Comparison of ENCODE assay signal across 25 cellular contexts in the genomic region with DNA sequence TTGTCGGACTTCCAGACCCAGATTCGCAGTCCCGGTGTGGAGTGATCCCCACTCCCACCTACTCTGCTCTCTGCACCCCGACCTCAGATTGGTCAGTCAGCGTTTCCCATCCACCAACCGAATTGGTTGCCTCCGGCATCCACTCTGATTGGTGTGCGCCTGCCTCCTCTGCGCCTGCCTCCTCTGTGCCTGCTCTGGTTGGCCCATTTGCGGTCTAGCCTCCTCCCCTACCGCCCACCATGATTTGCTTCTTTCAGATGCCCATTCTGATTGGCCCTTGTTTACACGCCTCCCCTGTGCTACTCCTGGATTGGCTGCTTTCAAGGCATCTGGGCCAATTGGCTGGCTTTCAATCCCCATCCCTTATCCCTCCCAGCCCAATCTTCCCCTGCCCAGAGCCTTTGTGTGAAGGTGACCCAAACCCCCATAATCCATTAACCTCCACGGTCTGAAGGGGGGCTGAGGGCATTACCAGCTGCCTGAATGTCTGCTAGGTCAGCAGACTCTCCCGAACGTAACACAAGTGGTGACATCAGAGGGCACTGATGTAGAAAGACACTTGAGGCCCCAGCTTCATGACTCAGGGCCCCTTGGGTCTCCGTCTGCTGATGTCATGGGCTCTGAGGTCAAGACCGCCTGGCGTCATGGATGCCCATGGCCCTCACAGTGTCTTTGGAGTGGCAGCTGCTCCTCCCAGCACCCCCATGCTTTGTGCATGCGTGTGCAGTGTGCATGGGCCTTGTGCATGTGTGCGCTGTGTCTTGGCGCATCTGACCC.
DNase-seq lines count a peak whose midpoint lies in the region; ATAC-seq and TF ChIP-seq lines count a peak whose summit lies in the region.
"Had no signal": no experiment of that assay in that cellular context is flagged by ENCODE, and none has a peak within 500 bp of the region (broad histone marks: within the 10 kb centered on the region; RNA-seq: fewer than 3 reads in every experiment).

No MANE protein-coding gene starts in this region.

- H3K4me1 ChIP-seq in CD4-positive, CD25-positive, alpha-beta regulatory T cell (ENCODE audit: control insufficient read depth, insufficient read depth, low read length, poor library complexity, severe bottlenecking) = peaks cover 35% of the 10 kb centered on the region
- H3K4me1 ChIP-seq in breast epithelium (no peaks in the 10 kb centered on the region), PC-3 (ENCODE audit: insufficient read depth, low read length) (no peaks in the 10 kb centered on the region)

- H3K27ac ChIP-seq in CD4-positive, CD25-positive, alpha-beta regulatory T cell (ENCODE audit: insufficient read depth, low read length, poor library complexity, severe bottlenecking) = no peak overlapping the region
- no peak overlapping the region for H3K27ac ChIP-seq in breast epithelium
- no peak overlapping the region for H3K27ac ChIP-seq in PC-3 (ENCODE audit: low read length)
- H3K27ac ChIP-seq: 22Rv1 had no signal

- H3K36me3 ChIP-seq in CD4-positive, CD25-positive, alpha-beta regulatory T cell (ENCODE audit: control insufficient read depth, insufficient read depth, low read length) = no peaks in the 10 kb centered on the region
- no peaks in the 10 kb centered on the region for H3K36me3 ChIP-seq in breast epithelium
- H3K36me3 ChIP-seq in PC-3 (ENCODE audit: low read depth, low read length) = no peaks in the 10 kb centered on the region
- H3K36me3 ChIP-seq: transverse colon had no signal

- intact Hi-C loops in activated T-helper 1 cell treated with anti-CD3 and anti-CD28 coated beads, Interleukin-12 subunit alpha, Interleukin-12 subunit beta, Interleukin-2, Interleukin-4 antibody, amounts not matched to agents 30 ng/mL and 10 ng/mL and 1 ng/mL, durations not matched to agents 14 hours and 24 hours and 36 hours (cut with micrococcal nuclease) = no loop called here
- intact Hi-C loops in breast epithelium (cut with DNase I; ENCODE audit: low total_unique reads) (no loop called here), PC-3 (cut with micrococcal nuclease) (no loop called here)

- POLR2A ChIA-PET in PC-3 (lab: Charles Lee; ENCODE audit: unreplicated experiment) = no interaction called here

- ATAC-seq in CD4-positive, CD25-positive, alpha-beta regulatory T cell (ENCODE audit: low read depth in 2 of 2) = no peak
- no peak for ATAC-seq in PC-3
- no peak for ATAC-seq in SK-N-SH treated with all-trans-retinoic acid at 6 μM for 48 hours
- ATAC-seq: esophagus mucosa had no signal

- no TSS peak for BruUV-seq in PC-3 (replicated peaks; lab: Mats Ljungman, UMichigan)

- H3K4me2 ChIP-seq in PC-3 (ENCODE audit: low read length) = no peak overlapping the region

- H3K79me2 ChIP-seq in PC-3 (ENCODE audit: low read length) = no peaks in the 10 kb centered on the region

- peaks cover 25% of the 10 kb centered on the region for H3K36me3 Mint-ChIP-seq in T-helper 1 cell treated with Interleukin-12 subunit alpha and Interleukin-12 subunit beta and Interleukin-4 antibody, amounts not matched to agents 30 μg/mL and 1 μg/mL, for 36 hours (ENCODE audit: low read depth)
- peaks cover 3% of the 10 kb centered on the region for H3K36me3 Mint-ChIP-seq in CD4-positive, CD25-positive, alpha-beta regulatory T cell
- H3K36me3 Mint-ChIP-seq in activated T-helper 1 cell treated with anti-CD3 and anti-CD28 coated beads, Interleukin-12 subunit alpha, Interleukin-12 subunit beta, Interleukin-2, Interleukin-4 antibody, amounts not matched to agents 30 ng/mL and 10 ng/mL and 1 ng/mL, durations not matched to agents 14 hours and 24 hours and 36 hours (ENCODE audit: low read depth) = peaks cover 14% of the 10 kb centered on the region
- H3K36me3 Mint-ChIP-seq in neural crest cell (ENCODE audit: low read depth) = no peaks in the 10 kb centered on the region

- H3K9me3 Mint-ChIP-seq in T-helper 1 cell treated with Interleukin-12 subunit alpha and Interleukin-12 subunit beta and Interleukin-4 antibody, amounts not matched to agents 30 μg/mL and 1 μg/mL, for 36 hours = peaks cover 20% of the 10 kb centered on the region
- H3K9me3 Mint-ChIP-seq in CD4-positive, CD25-positive, alpha-beta regulatory T cell = peaks cover 0 to 6% (median 2%) of the 10 kb centered on the region in 7 donors
- peaks cover 28% of the 10 kb centered on the region for H3K9me3 Mint-ChIP-seq in activated T-helper 1 cell treated with anti-CD3 and anti-CD28 coated beads, Interleukin-12 subunit alpha, Interleukin-12 subunit beta, Interleukin-2, Interleukin-4 antibody, amounts not matched to agents 30 ng/mL and 10 ng/mL and 1 ng/mL, durations not matched to agents 14 hours and 24 hours and 36 hours
- H3K9me3 Mint-ChIP-seq in neural crest cell = peaks cover 10% of the 10 kb centered on the region

- peaks cover 10% of the 10 kb centered on the region for H3K27me3 Mint-ChIP-seq in T-helper 1 cell treated with Interleukin-12 subunit alpha and Interleukin-12 subunit beta and Interleukin-4 antibody, amounts not matched to agents 30 μg/mL and 1 μg/mL, for 36 hours (ENCODE audit: low read depth)
- H3K27me3 Mint-ChIP-seq in CD4-positive, CD25-positive, alpha-beta regulatory T cell = no peaks in the 10 kb centered on the region
- H3K27me3 Mint-ChIP-seq in activated T-helper 1 cell treated with anti-CD3 and anti-CD28 coated beads, Interleukin-12 subunit alpha, Interleukin-12 subunit beta, Interleukin-2, Interleukin-4 antibody, amounts not matched to agents 30 ng/mL and 10 ng/mL and 1 ng/mL, durations not matched to agents 14 hours and 24 hours and 36 hours (ENCODE audit: insufficient read depth) = peaks cover 11% of the 10 kb centered on the region
- H3K27me3 Mint-ChIP-seq in neural crest cell (ENCODE audit: low read depth) = peaks cover 4% of the 10 kb centered on the region

- peaks cover 30% of the 10 kb centered on the region for H3K4me1 Mint-ChIP-seq in T-helper 1 cell treated with Interleukin-12 subunit alpha and Interleukin-12 subunit beta and Interleukin-4 antibody, amounts not matched to agents 30 μg/mL and 1 μg/mL, for 36 hours (ENCODE audit: low read depth)
- peaks cover 13 to 56% (median 28%) of the 10 kb centered on the region in 4 donors for H3K4me1 Mint-ChIP-seq in CD4-positive, CD25-positive, alpha-beta regulatory T cell
- peaks cover 37% of the 10 kb centered on the region for H3K4me1 Mint-ChIP-seq in activated T-helper 1 cell treated with anti-CD3 and anti-CD28 coated beads, Interleukin-12 subunit alpha, Interleukin-12 subunit beta, Interleukin-2, Interleukin-4 antibody, amounts not matched to agents 30 ng/mL and 10 ng/mL and 1 ng/mL, durations not matched to agents 14 hours and 24 hours and 36 hours (ENCODE audit: low read depth)
- no peaks in the 10 kb centered on the region for H3K4me1 Mint-ChIP-seq in neural crest cell

- no peak overlapping the region for H3K9ac ChIP-seq in PC-3 (ENCODE audit: low read length)

- peaks cover 7 to 9% of the 10 kb centered on the region in 2 experiments for H3K9me3 ChIP-seq in CD4-positive, CD25-positive, alpha-beta regulatory T cell (ENCODE audit: control insufficient read depth in 2 of 2, low read length in 2 of 2)
- H3K9me3 ChIP-seq in breast epithelium (peaks cover 12 to 20% of the 10 kb centered on the region in 2 donors), PC-3 (ENCODE audit: low read length) (no peaks in the 10 kb centered on the region)

- CTCF ChIA-PET in PC-3 (lab: Charles Lee) = no interaction called here

- no peak overlapping the region for H3K4me3 Mint-ChIP-seq in T-helper 1 cell treated with Interleukin-12 subunit alpha and Interleukin-12 subunit beta and Interleukin-4 antibody, amounts not matched to agents 30 μg/mL and 1 μg/mL, for 36 hours
- H3K4me3 Mint-ChIP-seq in CD4-positive, CD25-positive, alpha-beta regulatory T cell = peak overlapping the region in 1 of 4 donors; percentile 15
- H3K4me3 Mint-ChIP-seq in activated T-helper 1 cell treated with anti-CD3 and anti-CD28 coated beads, Interleukin-12 subunit alpha, Interleukin-12 subunit beta, Interleukin-2, Interleukin-4 antibody, amounts not matched to agents 30 ng/mL and 10 ng/mL and 1 ng/mL, durations not matched to agents 14 hours and 24 hours and 36 hours = no peak overlapping the region
- H3K4me3 Mint-ChIP-seq in neural crest cell = no peak overlapping the region
- H3K4me3 Mint-ChIP-seq: activated B cell treated with CpG ODN at 0.5 μM for 24 hours; stimulated activated naive CD8-positive, alpha-beta T cell treated with anti-CD3 and anti-CD28 coated beads, Interleukin-15, Interleukin-2, amounts not matched to agents 100 ng/mL and 50 ng/mL, for 24 hours had no signal

- peak overlapping the region; percentile 9 for H3K27ac Mint-ChIP-seq in T-helper 1 cell treated with Interleukin-12 subunit alpha and Interleukin-12 subunit beta and Interleukin-4 antibody, amounts not matched to agents 30 μg/mL and 1 μg/mL, for 36 hours
- peak overlapping the region in 2 of 3 donors; percentile 69 to 96 for H3K27ac Mint-ChIP-seq in CD4-positive, CD25-positive, alpha-beta regulatory T cell
- peak overlapping the region; percentile 18 for H3K27ac Mint-ChIP-seq in activated T-helper 1 cell treated with anti-CD3 and anti-CD28 coated beads, Interleukin-12 subunit alpha, Interleukin-12 subunit beta, Interleukin-2, Interleukin-4 antibody, amounts not matched to agents 30 ng/mL and 10 ng/mL and 1 ng/mL, durations not matched to agents 14 hours and 24 hours and 36 hours
- peak overlapping the region; percentile 57 for H3K27ac Mint-ChIP-seq in neural crest cell (ENCODE audit: unreplicated experiment)
- H3K27ac Mint-ChIP-seq: activated B cell treated with CpG ODN at 0.5 μM for 24 hours; stimulated activated naive CD8-positive, alpha-beta T cell treated with anti-CD3 and anti-CD28 coated beads, Interleukin-15, Interleukin-2, amounts not matched to agents 100 ng/mL and 50 ng/mL, for 24 hours had no signal

- TF ChIP-seq POLR2A in breast epithelium (IDR thresholded peaks at IDR 0.05) = no peak

- DNase-seq in T-helper 1 cell (no peak), neural crest cell (ENCODE audit: low read depth, low spot score) (no peak), breast epithelium (ENCODE audit: low spot score in 2 of 2) (no peak), PC-3 (no peak)
- no peak for DNase-seq in CD4-positive, CD25-positive, alpha-beta regulatory T cell
- no peak for DNase-seq in activated T-helper 1 cell treated with anti-CD3 and anti-CD28 coated beads, Interleukin-12 subunit alpha, Interleukin-12 subunit beta, Interleukin-2, Interleukin-4 antibody, amounts not matched to agents 30 ng/mL and 10 ng/mL and 1 ng/mL, durations not matched to agents 14 hours and 24 hours and 36 hours (ENCODE audit: low spot score)
- DNase-seq: activated B cell treated with CpG ODN at 0.5 μM for 24 hours; activated effector memory CD4-positive, alpha-beta T cell treated with anti-CD3 and anti-CD28 coated beads, Interleukin-2, amount 50 U/mL, for 16 hours; AML-193; DMS79; islet precursor cell; MV-4-11; NCI-H1694; NCI-H2171; NCI-H526; retina; stimulated activated CD4-positive, alpha-beta T cell treated with anti-CD3 and anti-CD28 coated beads, Interleukin-4, amount 100 ng/mL, for 1 hour; T-helper 9 cell; transverse colon had no signal

- H2AFZ ChIP-seq in PC-3 (ENCODE audit: low read length) = no peak overlapping the region

- no peaks in the 10 kb centered on the region for H3K27me3 ChIP-seq in CD4-positive, CD25-positive, alpha-beta regulatory T cell (ENCODE audit: control insufficient read depth, insufficient read depth, low read length)
- H3K27me3 ChIP-seq in breast epithelium (no peaks in the 10 kb centered on the region), PC-3 (ENCODE audit: low read length) (no peaks in the 10 kb centered on the region)
- H3K27me3 ChIP-seq: transverse colon had no signal

- no peaks in the 10 kb centered on the region for H3K9me2 ChIP-seq in PC-3 (replicated peaks; ENCODE audit: low read length)

- no peaks in the 10 kb centered on the region for H4K20me1 ChIP-seq in PC-3 (ENCODE audit: low read length)

- no peak overlapping the region for H3K4me3 ChIP-seq in CD4-positive, CD25-positive, alpha-beta regulatory T cell (ENCODE audit: low read depth, low read length)
- H3K4me3 ChIP-seq in breast epithelium (no peak overlapping the region), PC-3 (ENCODE audit: low read length) (no peak overlapping the region)
- H3K4me3 ChIP-seq: lung, transverse colon had no signal

- no peaks in the 10 kb centered on the region for H3F3A ChIP-seq in PC-3 (ENCODE audit: low read length, unreplicated experiment)

- TF ChIP-seq CTCF in neural crest cell (conservative IDR thresholded peaks at IDR 0.05) (no peak), breast epithelium (IDR thresholded peaks at IDR 0.05) (no peak), PC-3 (conservative IDR thresholded peaks at IDR 0.05; ENCODE audit: low read depth, low read length) (no peak)

Comparison
In these comparisons a context has a peak if more than half of its experiments do, and no peak if none do; other contexts are left out.
1. H3K27ac Mint-ChIP-seq: peak in every context shown above with its lines; median percentile 82 in CD4-positive, CD25-positive, alpha-beta regulatory T cell; 57 in neural crest cell; 18 in activated T-helper 1 cell treated with anti-CD3 and anti-CD28 coated beads, Interleukin-12 subunit alpha, Interleukin-12 subunit beta, Interleukin-2, Interleukin-4 antibody, amounts not matched to agents 30 ng/mL and 10 ng/mL and 1 ng/mL, durations not matched to agents 14 hours and 24 hours and 36 hours; 9 in T-helper 1 cell treated with Interleukin-12 subunit alpha and Interleukin-12 subunit beta and Interleukin-4 antibody, amounts not matched to agents 30 μg/mL and 1 μg/mL, for 36 hours.